ENCODE assay signal across 8 cellular contexts in the genomic region with DNA sequence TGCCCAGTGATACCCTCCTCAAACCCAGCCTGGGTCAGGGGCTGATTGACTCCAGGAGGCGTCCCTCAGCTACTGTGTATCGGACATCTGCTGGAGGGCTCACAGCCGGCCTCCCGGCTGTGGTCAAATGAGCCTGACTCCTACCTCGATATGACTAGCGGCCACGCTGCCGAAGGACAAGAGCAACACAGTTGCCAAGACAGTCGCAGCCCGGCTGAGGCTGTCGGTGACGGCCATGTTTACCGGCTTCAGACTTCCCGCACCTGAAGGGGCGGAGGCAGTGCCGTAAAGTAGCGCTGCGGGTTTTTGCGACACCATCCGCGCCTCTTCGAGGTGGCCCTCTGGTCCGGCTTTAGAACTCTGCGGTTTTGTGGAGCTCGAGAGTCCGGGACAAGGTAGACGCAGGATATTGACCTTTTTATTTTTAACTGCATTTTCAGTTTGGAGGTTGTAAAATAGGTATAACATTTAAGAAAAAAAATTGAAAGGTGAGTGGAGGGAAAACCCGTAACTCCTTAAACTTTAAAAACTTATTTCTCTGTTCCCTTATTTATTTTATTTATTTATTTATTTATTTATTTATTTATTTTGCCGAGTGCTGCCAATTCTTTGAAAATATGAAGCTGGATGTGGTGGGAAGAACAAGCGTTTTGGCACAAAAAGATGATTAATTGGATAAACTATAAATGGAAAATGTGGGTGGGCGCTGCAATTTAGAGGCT. TPM values are rescaled to one million over a fixed set of nuclear protein-coding genes. Genes with fewer than 3 reads are reported as not detected.
DNase-seq lines count a peak whose midpoint lies in the region; TF ChIP-seq lines count a peak whose summit lies in the region.

A gene (minus strand): TSS at position 265 of the 722 bp plus-strand sequence. CDS start 28 bp downstream, at position 237.

- no peak within 1 kb of the TSS for H2BK12ac ChIP-seq in H9 (ENCODE audit: insufficient read length, low read depth, low read length)

- H3K4me1 ChIP-seq in H9 (ENCODE audit: insufficient read depth, low read length) (no peaks in the 10 kb centered on the region; the same call in 1 of the 2 replicates), stomach smooth muscle (ENCODE audit: control insufficient read depth, insufficient read depth, low read length) (no peaks in the 10 kb centered on the region)

- TF ChIP-seq CTCF in H9 (conservative IDR thresholded peaks at IDR 0.05) (no peak), foreskin fibroblast (IDR thresholded peaks at IDR 0.05; ENCODE audit: low read depth, low read length) (no peak), neural crest cell (conservative IDR thresholded peaks at IDR 0.05) (peak; percentile 23)

- DNase-seq in G401 (ENCODE audit: low spot score), result peak; percentile 90
- DNase-seq in H9, result peak; percentile 92
- peak; percentile 89 for DNase-seq in MG63
- peak; percentile 65 for DNase-seq in SHP77 treated with DMSO at 0.1 percent for 48 hours (lab: John Stamatoyannopoulos, UW)
- DNase-seq in activated gamma-delta T cell treated with anti-CD3 and anti-CD28 coated beads, Interleukin-2, amount 50 U/mL, for 16 hours (ENCODE audit: low read depth), result peak; percentile 76
- DNase-seq in foreskin fibroblast, result peak; percentile 83 to 94
- peak; percentile 82 for DNase-seq in neural crest cell (ENCODE audit: low read depth, low spot score)

- H4K91ac ChIP-seq in H9 (ENCODE audit: insufficient read length, low read depth, low read length), result no peak within 1 kb of the TSS

- no peak within 1 kb of the TSS for H3K56ac ChIP-seq in H9 (ENCODE audit: insufficient read length, low read depth, low read length)

- H3K27me3 Mint-ChIP-seq in H9 (ENCODE audit: low read depth), result no peaks in the 10 kb centered on the region
- no peaks in the 10 kb centered on the region for H3K27me3 Mint-ChIP-seq in neural crest cell (ENCODE audit: low read depth)

- H3K27me3 ChIP-seq in H9 (ENCODE audit: insufficient read depth, low read length) (no peaks in the 10 kb centered on the region), MG63 (no peaks in the 10 kb centered on the region), stomach smooth muscle (ENCODE audit: control insufficient read depth in 1 of 2, insufficient read depth in 2 of 2, low read length in 2 of 2) (no peaks in the 10 kb centered on the region)

- H3K18ac ChIP-seq in H9 (ENCODE audit: insufficient read length, low read depth, low read length), result no peak within 1 kb of the TSS

- H2AK5ac ChIP-seq in H9 (ENCODE audit: insufficient read length, low read length), result no peak within 1 kb of the TSS

- no peaks in the 10 kb centered on the region for H3K9me3 ChIP-seq in H9 (ENCODE audit: control insufficient read depth, low read depth, low read length)
- no peaks in the 10 kb centered on the region for H3K9me3 ChIP-seq in MG63
- H3K9me3 ChIP-seq in stomach smooth muscle (ENCODE audit: control insufficient read depth in 2 of 2, low read length in 2 of 2), result no peaks in the 10 kb centered on the region

- H3K36me3 Mint-ChIP-seq in H9 (ENCODE audit: insufficient read depth in 1 of 3, low read depth in 3 of 3) (peaks cover 20 to 30% (median 29%) of the 10 kb centered on the region in 3 experiments), neural crest cell (ENCODE audit: low read depth) (peaks cover 15% of the 10 kb centered on the region)

- H3K79me2 ChIP-seq in H9 (ENCODE audit: insufficient read depth, low read length), result no peaks in the 10 kb centered on the region; the same call in 1 of the 2 replicates

- H3K4me3 Mint-ChIP-seq in H9 (peak within 1 kb of the TSS; percentile 95), neural crest cell (peak within 1 kb of the TSS; percentile 99)

- peaks cover 26 to 28% of the 10 kb centered on the region in 2 experiments for H3K4me1 Mint-ChIP-seq in H9
- H3K4me1 Mint-ChIP-seq in neural crest cell, result peaks cover 29% of the 10 kb centered on the region

- H3K9me3 Mint-ChIP-seq in H9, result peaks cover 7 to 8% of the 10 kb centered on the region in 2 experiments; a peak in 2 of 5 replicates
- no peaks in the 10 kb centered on the region for H3K9me3 Mint-ChIP-seq in neural crest cell

- in situ Hi-C loops in G401 (cut with HindIII; ENCODE audit: low sequenced_read_pairs), result no loop called here

- H4K5ac ChIP-seq in H9 (ENCODE audit: insufficient read length, low read depth, low read length), result no peak within 1 kb of the TSS

- no peak within 1 kb of the TSS for H3K14ac ChIP-seq in H9 (ENCODE audit: insufficient read depth, low read length)

- H3K36me3 ChIP-seq in MG63 (peaks cover 5% of the 10 kb centered on the region), stomach smooth muscle (ENCODE audit: control insufficient read depth in 2 of 2, insufficient read depth in 2 of 2, low read length in 2 of 2) (no peaks in the 10 kb centered on the region)

- H3K27ac Mint-ChIP-seq in H9, result peak within 1 kb of the TSS; percentile 87 to 98 (median 95)
- peak within 1 kb of the TSS; percentile 94 for H3K27ac Mint-ChIP-seq in neural crest cell (ENCODE audit: unreplicated experiment)

- no peak within 1 kb of the TSS for H3K4ac ChIP-seq in H9 (ENCODE audit: low read depth, low read length)

- H3K79me1 ChIP-seq in H9 (ENCODE audit: insufficient read depth, low read depth, low read length, poor library complexity, severe bottlenecking), result no peaks in the 10 kb centered on the region

- no peak within 1 kb of the TSS for H4K8ac ChIP-seq in H9 (replicated peaks; ENCODE audit: insufficient read length, low read depth, low read length)

- peak within 1 kb of the TSS; percentile 82 for H3K4me2 ChIP-seq in H9 (ENCODE audit: insufficient read depth, insufficient read length, low read length)

- no peak within 1 kb of the TSS for H2AFZ ChIP-seq in H9 (ENCODE audit: low read length)

- no CpG with 5 or more reads among the region's 31 CpGs for WGBS in H9 (ENCODE audit: extremely low coverage, insufficient read length, low lambda C conversion rate)

- peak within 1 kb of the TSS; percentile 75 for H3K4me3 ChIP-seq in MG63
- H3K4me3 ChIP-seq in foreskin fibroblast (ENCODE audit: low read depth in 1 of 2, low read length in 2 of 2), result peak within 1 kb of the TSS; percentile 83 to 94
- H3K4me3 ChIP-seq in stomach smooth muscle (ENCODE audit: low read length in 2 of 2), result peak within 1 kb of the TSS; percentile 89 to 100

- H3K23me2 ChIP-seq in H9 (ENCODE audit: insufficient read length, low read depth, low read length, poor library complexity, severe bottlenecking), result peaks cover 3% of the 10 kb centered on the region

- no peak within 1 kb of the TSS for H3K23ac ChIP-seq in H9 (ENCODE audit: insufficient read length, low read depth, low read length)

- H3T11ph ChIP-seq in H9 (ENCODE audit: low read length), result no peak within 1 kb of the TSS

- no peak within 1 kb of the TSS for H3K27ac ChIP-seq in H9 (ENCODE audit: insufficient read length, low read depth, low read length)
- H3K27ac ChIP-seq in stomach smooth muscle (ENCODE audit: low read length), result peak within 1 kb of the TSS; percentile 74

- no peak within 1 kb of the TSS for H2BK120ac ChIP-seq in H9 (ENCODE audit: low read depth, low read length, poor library complexity, severe bottlenecking)

- H2BK15ac ChIP-seq in H9 (ENCODE audit: low read depth, low read length), result no peak within 1 kb of the TSS

- no peak within 1 kb of the TSS for H2BK5ac ChIP-seq in H9 (ENCODE audit: insufficient read length, low read length)

- H3K9ac ChIP-seq in H9 (ENCODE audit: extremely low read depth, insufficient read length, low read length), result peak within 1 kb of the TSS; percentile 89
- peak within 1 kb of the TSS; percentile 90 to 93 for H3K9ac ChIP-seq in stomach smooth muscle (ENCODE audit: low read length in 2 of 2)

- no peak within 1 kb of the TSS for H2BK20ac ChIP-seq in H9 (ENCODE audit: low read depth, low read length, poor library complexity, severe bottlenecking)

- no peaks in the 10 kb centered on the region for H4K20me1 ChIP-seq in H9 (ENCODE audit: control insufficient read depth, insufficient read depth, insufficient read length)

RNA-seq across cellular contexts. Expression of the gene that starts here (rescaled TPM):
- 23.1 and 25.1 TPM in 2 replicates for total RNA-seq in G401 (2014; rRNA removed; shearing (Covaris generic))
- total RNA-seq in H9 (2021) (20.1 and 22.1 TPM in 2 replicates), neural crest cell (18.4 and 21.7 TPM in 2 replicates)
- total RNA-seq in MG63 (2014; rRNA removed; shearing (Covaris generic); ENCODE audit: low replicate concordance), result 30.9 and 64.4 TPM in 2 replicates
